Comparison of ENCODE assay signal across 16 cellular contexts in genomic region chr2:41907716-41908328, GRCh38.
DNase-seq lines count a peak whose midpoint lies in the region; TF ChIP-seq lines count a peak whose summit lies in the region.
"Had no signal": no experiment of that assay in that cellular context is flagged by ENCODE, and none has a peak within 500 bp of the region (broad histone marks: within the 10 kb centered on the region; RNA-seq: fewer than 3 reads in every experiment).

No MANE protein-coding gene starts in this region.

- H3K27me3 Mint-ChIP-seq in nephron (ENCODE audit: low read depth) = peaks cover 5% of the 10 kb centered on the region

- TF ChIP-seq CTCF in epithelial cell of esophagus (IDR thresholded peaks at IDR 0.05; ENCODE audit: insufficient read depth, low read depth, low read length, missing control alignments) (no peak), nephron (IDR thresholded peaks at IDR 0.05; ENCODE audit: unreplicated experiment in 3 of 3) (no peak)

- DNase-seq in ELF-1 (ENCODE audit: low read depth, low spot score) (peak; percentile 22), LoVo (ENCODE audit: low spot score) (peak; percentile 12), epithelial cell of esophagus (ENCODE audit: low read depth) (peak; percentile 15), caudate nucleus (lab: John Stamatoyannopoulos, UW) (no peak), DMS53 treated with DMSO at 0.1 percent for 48 hours (lab: John Stamatoyannopoulos, UW; ENCODE audit: unreplicated experiment) (no peak), iPS-NIHi11 (ENCODE audit: low spot score) (no peak), amniotic stem cell (lab: John Stamatoyannopoulos, UW) (no peak)
- DNase-seq: activated CD4-positive, alpha-beta T cell treated with anti-CD3 and anti-CD28 coated beads, Interleukin-2, amount 50 U/mL, for 48 hours; BE2C; NCI-H187 treated with DMSO at 0.1 percent for 48 hours; NCI-H526 treated with DMSO at 0.1 percent for 48 hours; stimulated activated CD4-positive, alpha-beta T cell treated with anti-CD3 and anti-CD28 coated beads, Interleukin-4, amount 100 ng/mL, for 1 hour; upper lobe of right lung had no signal

- no peak overlapping the region for H3K4me3 ChIP-seq in epithelial cell of esophagus (ENCODE audit: low read length)
- H3K4me3 ChIP-seq: upper lobe of right lung had no signal

- H3K36me3 Mint-ChIP-seq in nephron (ENCODE audit: low read depth) = no peaks in the 10 kb centered on the region

- peaks cover 89% of the 10 kb centered on the region for H3K4me1 Mint-ChIP-seq in nephron

- peak overlapping the region in 2 of 3 experiments; percentile 3 to 4 for H3K4me3 Mint-ChIP-seq in nephron

- H3K27ac ChIP-seq in caudate nucleus (ENCODE audit: low read depth, low read length) = no peak overlapping the region
- H3K27ac ChIP-seq: RWPE1, upper lobe of right lung had no signal

- no peaks in the 10 kb centered on the region for H3K9me3 Mint-ChIP-seq in nephron
- H3K9me3 Mint-ChIP-seq: activated T-helper 2 cell treated with anti-CD3 and anti-CD28 coated beads, Interferon-gamma antibody, Interleukin-2, Interleukin-4, amounts not matched to agents 10 μg/mL and 5 μg/mL and 100 μg/mL, durations not matched to agents 14 hours and 24 hours and 36 hours had no signal

- H3K27ac Mint-ChIP-seq in nephron = peak overlapping the region; percentile 87 to 92 (median 91)
- H3K27ac Mint-ChIP-seq: activated T-helper 2 cell treated with anti-CD3 and anti-CD28 coated beads, Interferon-gamma antibody, Interleukin-2, Interleukin-4, amounts not matched to agents 10 μg/mL and 5 μg/mL and 100 μg/mL, durations not matched to agents 14 hours and 24 hours and 36 hours had no signal

Comparison
In these comparisons a context has a peak if more than half of its experiments do, and no peak if none do; other contexts are left out.
1. DNase-seq: peak in ELF-1 (single experiment), LoVo (single experiment) and epithelial cell of esophagus (single experiment); none in caudate nucleus (0 of 61), DMS53 treated with DMSO at 0.1 percent for 48 hours (single experiment), iPS-NIHi11 (single experiment) and amniotic stem cell (single experiment).